22 cellular contexts compared by ENCODE assay signal in genomic region chr5:109900911-109901627, GRCh38.
DNase-seq lines count a peak whose midpoint lies in the region; ATAC-seq and TF ChIP-seq lines count a peak whose summit lies in the region.
"Had no signal": no experiment of that assay in that cellular context is flagged by ENCODE, and none has a peak within 500 bp of the region (broad histone marks: within the 10 kb centered on the region; RNA-seq: fewer than 3 reads in every experiment).

No MANE protein-coding gene starts in this region.

- H3K27ac Mint-ChIP-seq in CD4-positive, alpha-beta memory T cell, result no peak overlapping the region
- H3K27ac Mint-ChIP-seq: progenitor cell of endocrine pancreas; T-helper 1 cell treated with Interleukin-12 subunit alpha and Interleukin-12 subunit beta and Interleukin-4 antibody, amounts not matched to agents 30 μg/mL and 1 μg/mL, for 36 hours had no signal

- intact Hi-C loops in PC-3 (cut with micrococcal nuclease), result loop anchor here (1.0 to 2.0 kb wide), 4 partner anchors 36 to 1378 kb away; no protein-coding TSS in a partner anchor
- intact Hi-C loops in right lobe of liver (cut with DNase I), result no loop called here
- intact Hi-C loops in prostate gland (cut with DNase I), result no loop called here
- intact Hi-C loops in CD4-positive, alpha-beta memory T cell (cut with micrococcal nuclease), result no loop called here

- H3K4me2 ChIP-seq in PC-3 (ENCODE audit: low read length), result peak overlapping the region; percentile 76

- no peaks in the 10 kb centered on the region for H3K9me3 Mint-ChIP-seq in CD4-positive, alpha-beta memory T cell
- H3K9me3 Mint-ChIP-seq: neural crest cell had no signal

- H3K36me3 Mint-ChIP-seq in CD4-positive, alpha-beta memory T cell, result no peaks in the 10 kb centered on the region

- no peak overlapping the region for H2AFZ ChIP-seq in PC-3 (ENCODE audit: low read length)

- ATAC-seq in PC-3 (peak; percentile 86), right lobe of liver (peak; percentile 86 to 96 (median 92))

- CTCF ChIA-PET in PC-3 (lab: Charles Lee), result interaction anchor here (0.6 kb wide), 1 partner anchor 134 kb away, joined by 3 read pairs; no protein-coding TSS in a partner anchor
- CTCF ChIA-PET in CD4-positive, alpha-beta memory T cell (lab: Charles Lee; ENCODE audit: partially characterized antibody), result no interaction called here

- H3K36me3 ChIP-seq in PC-3 (ENCODE audit: low read depth, low read length), result no peaks in the 10 kb centered on the region
- no peaks in the 10 kb centered on the region for H3K36me3 ChIP-seq in right lobe of liver
- no peaks in the 10 kb centered on the region for H3K36me3 ChIP-seq in prostate gland
- no peaks in the 10 kb centered on the region for H3K36me3 ChIP-seq in CD4-positive, alpha-beta memory T cell (ENCODE audit: insufficient read depth, low read length)
- H3K36me3 ChIP-seq: left ventricle myocardium inferior, SJCRH30, thyroid gland had no signal

- TF ChIP-seq POLR2A in right lobe of liver (IDR thresholded peaks at IDR 0.05), result no peak
- TF ChIP-seq POLR2A in prostate gland (IDR thresholded peaks at IDR 0.05), result no peak

- peak; percentile 39; the same call in 1 of the 2 replicates for TF ChIP-seq CTCF in PC-3 (conservative IDR thresholded peaks at IDR 0.05; ENCODE audit: low read depth, low read length)
- no peak for TF ChIP-seq CTCF in right lobe of liver (IDR thresholded peaks at IDR 0.05)
- TF ChIP-seq CTCF in prostate gland (IDR thresholded peaks at IDR 0.05), result no peak

- no peaks in the 10 kb centered on the region for H3K27me3 Mint-ChIP-seq in CD4-positive, alpha-beta memory T cell
- H3K27me3 Mint-ChIP-seq: progenitor cell of endocrine pancreas had no signal

- H3K4me1 Mint-ChIP-seq in CD4-positive, alpha-beta memory T cell, result peaks cover 0 to 3% (median 0%) of the 10 kb centered on the region in 4 donors

- H3F3A ChIP-seq in PC-3 (ENCODE audit: low read length, unreplicated experiment), result peaks cover 4% of the 10 kb centered on the region

- H3K79me2 ChIP-seq in PC-3 (ENCODE audit: low read length), result no peaks in the 10 kb centered on the region

- POLR2A ChIA-PET in PC-3 (lab: Charles Lee; ENCODE audit: unreplicated experiment), result no interaction called here
- POLR2A ChIA-PET in CD4-positive, alpha-beta memory T cell (lab: Charles Lee; ENCODE audit: partially characterized antibody), result no interaction called here

- H3K27me3 ChIP-seq in PC-3 (ENCODE audit: low read length), result no peaks in the 10 kb centered on the region
- H3K27me3 ChIP-seq in right lobe of liver, result no peaks in the 10 kb centered on the region
- H3K27me3 ChIP-seq in prostate gland (replicated peaks; ENCODE audit: insufficient read depth), result no peaks in the 10 kb centered on the region
- no peaks in the 10 kb centered on the region for H3K27me3 ChIP-seq in CD4-positive, alpha-beta memory T cell (ENCODE audit: insufficient read depth, low read length)
- H3K27me3 ChIP-seq: SJCRH30, thyroid gland had no signal

- no peaks in the 10 kb centered on the region for H4K20me1 ChIP-seq in PC-3 (ENCODE audit: low read length)

- no peaks in the 10 kb centered on the region for H3K9me2 ChIP-seq in PC-3 (replicated peaks; ENCODE audit: low read length)

- H3K4me3 ChIP-seq in PC-3 (ENCODE audit: low read length) (peak overlapping the region; percentile 39; the same call in 1 of the 2 replicates), right lobe of liver (peak overlapping the region in 2 of 3 donors; percentile 5), prostate gland (no peak overlapping the region)
- H3K4me3 ChIP-seq in CD4-positive, alpha-beta memory T cell (ENCODE audit: low read length in 2 of 2), result no peak overlapping the region
- H3K4me3 ChIP-seq: left ventricle myocardium inferior, SJCRH30, thyroid gland had no signal

- no peaks in the 10 kb centered on the region for H3K9me3 ChIP-seq in PC-3 (ENCODE audit: low read length)
- H3K9me3 ChIP-seq in right lobe of liver, result no peaks in the 10 kb centered on the region
- H3K9me3 ChIP-seq in prostate gland, result no peaks in the 10 kb centered on the region
- H3K9me3 ChIP-seq in CD4-positive, alpha-beta memory T cell (ENCODE audit: control insufficient read depth in 1 of 2, low read length in 2 of 2), result no peaks in the 10 kb centered on the region
- H3K9me3 ChIP-seq: left ventricle myocardium inferior, SJCRH30, thyroid gland had no signal

- DNase-seq in DMS53 (lab: John Stamatoyannopoulos, UW), result peak; percentile 92
- peak; percentile 21 for DNase-seq in HK-2 (ENCODE audit: unreplicated experiment)
- peak; percentile 98 for DNase-seq in PC-3
- DNase-seq in right lobe of liver, result peak in 1 of 3 donors; percentile 55
- no peak for DNase-seq in KBM-7
- no peak for DNase-seq in prostate gland (ENCODE audit: low spot score)
- DNase-seq in CD4-positive, alpha-beta memory T cell, result no peak
- DNase-seq: activated naive CD4-positive, alpha-beta T cell treated with Interleukin-2 at 50 U/mL for 16 hours; amniotic stem cell; Calu3; GDM1; left ventricle myocardium inferior; NCI-H187 treated with DMSO at 0.1 percent for 48 hours; NCI-H69; stimulated activated CD4-positive, alpha-beta T cell treated with anti-CD3 and anti-CD28 coated beads, Interleukin-2, amount 100 ng/mL, for 24 hours; stimulated activated naive CD4-positive, alpha-beta T cell; thyroid gland had no signal

- in situ Hi-C loops in KBM-7 (cut with MboI; ENCODE audit: low pct_unique_long_range_greater_than_20kb, low sequenced_read_pairs), result no loop called here

- no peak overlapping the region for H3K4me3 Mint-ChIP-seq in CD4-positive, alpha-beta memory T cell
- H3K4me3 Mint-ChIP-seq: neural crest cell; T-helper 1 cell treated with Interleukin-12 subunit alpha and Interleukin-12 subunit beta and Interleukin-4 antibody, amounts not matched to agents 30 μg/mL and 1 μg/mL, for 36 hours had no signal

- peaks cover 43% of the 10 kb centered on the region for H3K4me1 ChIP-seq in PC-3 (ENCODE audit: insufficient read depth, low read length)
- peaks cover 0 to 29% (median 12%) of the 10 kb centered on the region in 4 donors for H3K4me1 ChIP-seq in right lobe of liver
- no peaks in the 10 kb centered on the region for H3K4me1 ChIP-seq in prostate gland (replicated peaks)
- H3K4me1 ChIP-seq in CD4-positive, alpha-beta memory T cell (ENCODE audit: insufficient read depth, low read length), result no peaks in the 10 kb centered on the region
- H3K4me1 ChIP-seq: left ventricle myocardium inferior had no signal

- peak overlapping the region; percentile 94 for H3K27ac ChIP-seq in PC-3 (ENCODE audit: low read length)
- H3K27ac ChIP-seq in right lobe of liver, result peak overlapping the region; percentile 55 to 91 (median 83)
- no peak overlapping the region for H3K27ac ChIP-seq in prostate gland
- no peak overlapping the region for H3K27ac ChIP-seq in CD4-positive, alpha-beta memory T cell (ENCODE audit: low read depth, low read length)
- H3K27ac ChIP-seq: HL-60, left ventricle myocardium inferior, SJCRH30, thyroid gland had no signal

- BruUV-seq in PC-3 (replicated peaks; lab: Mats Ljungman, UMichigan), result no TSS peak

- WGBS in right lobe of liver (ENCODE audit: insufficient coverage, low coverage, low lambda C conversion rate, missing lambda C conversion rate), result 50% methylated on average over 2 of the region's 3 CpGs
- 65% methylated on average over 3 of the region's 3 CpGs for WGBS in prostate gland

- peak overlapping the region; percentile 66 for H3K9ac ChIP-seq in PC-3 (ENCODE audit: low read length)

Comparison
In these comparisons a context has a peak if more than half of its experiments do, and no peak if none do; other contexts are left out.
1. DNase-seq: peak in DMS53 (single experiment), HK-2 (single experiment) and PC-3 (single experiment); none in KBM-7 (single experiment), prostate gland (single experiment) and CD4-positive, alpha-beta memory T cell (0 of 5).
2. H3K27ac ChIP-seq: peak in PC-3 (single experiment) and right lobe of liver (3 of 3); none in prostate gland (0 of 2) and CD4-positive, alpha-beta memory T cell (single experiment).
3. H3K4me3 ChIP-seq: peak in PC-3 (single experiment) and right lobe of liver (2 of 3); none in prostate gland (0 of 2) and CD4-positive, alpha-beta memory T cell (0 of 2).